ENCODE assay signal across 9 cellular contexts in the genomic region with DNA sequence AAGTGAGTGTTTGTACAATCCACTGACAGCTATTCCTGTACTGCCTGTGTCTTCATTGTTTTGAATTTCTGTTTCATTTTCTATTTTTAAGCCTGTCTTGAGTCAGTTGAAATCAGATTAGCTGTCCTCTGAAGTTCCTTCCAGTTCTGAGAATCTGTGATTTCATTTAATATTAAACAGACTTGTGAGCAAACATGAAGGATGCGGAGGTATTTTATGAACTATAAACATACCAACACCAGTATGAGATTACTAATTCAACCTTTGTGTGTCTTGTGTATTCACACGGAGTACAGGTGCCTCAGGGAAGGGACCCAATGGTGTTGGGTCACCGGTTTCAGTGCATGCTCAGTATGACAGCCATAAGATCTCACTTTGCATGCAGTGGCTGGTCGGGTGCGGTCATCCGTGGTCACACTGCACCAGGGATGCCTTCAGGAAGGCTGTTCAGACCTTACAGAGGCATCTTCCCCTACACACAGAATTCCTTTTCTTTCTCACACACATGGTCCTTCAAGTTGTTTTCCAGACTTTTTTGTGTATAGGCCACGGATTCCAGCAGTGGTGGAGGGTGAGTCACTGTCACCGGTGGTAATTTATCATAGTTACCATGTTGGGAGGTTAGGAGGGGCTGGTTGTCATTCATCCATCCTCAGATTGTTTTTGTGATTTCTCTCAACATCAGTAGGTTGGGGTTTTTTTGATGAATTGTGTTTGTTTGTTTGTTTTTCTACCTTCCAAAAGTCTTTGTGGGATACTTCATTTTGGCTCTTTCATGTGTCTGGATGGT.
DNase-seq lines count a peak whose midpoint lies in the region; ATAC-seq and TF ChIP-seq lines count a peak whose summit lies in the region.
"Had no signal": no experiment of that assay in that cellular context is flagged by ENCODE, and none has a peak within 500 bp of the region (broad histone marks: within the 10 kb centered on the region; RNA-seq: fewer than 3 reads in every experiment).

No MANE protein-coding gene starts in this region.

- BruUV-seq in OCI-LY7 (replicated peaks; lab: Mats Ljungman, UMichigan), result no TSS peak

- peaks cover 0 to 2% of the 10 kb centered on the region in 2 donors for H3K9me3 Mint-ChIP-seq in activated T-cell treated with anti-CD3 and anti-CD28 coated beads, Interleukin-2, amount 50 U/mL, for 72 hours
- no peaks in the 10 kb centered on the region for H3K9me3 Mint-ChIP-seq in endothelial cell (ENCODE audit: unreplicated experiment)

- no peaks in the 10 kb centered on the region for H3K36me3 ChIP-seq in OCI-LY7 (ENCODE audit: insufficient read depth, low read length)

- H3K4me1 ChIP-seq in OCI-LY7 (ENCODE audit: insufficient read depth, low read length, poor library complexity, severe bottlenecking), result peaks cover 7% of the 10 kb centered on the region

- no peak overlapping the region for H3K4me2 ChIP-seq in OCI-LY7 (ENCODE audit: low read length)

- no peaks in the 10 kb centered on the region for H3K9me2 ChIP-seq in OCI-LY7 (ENCODE audit: insufficient read depth, low read length)

- no peak overlapping the region for H2AFZ ChIP-seq in OCI-LY7 (ENCODE audit: low read length)

- H3K4me3 Mint-ChIP-seq in activated T-cell treated with anti-CD3 and anti-CD28 coated beads, Interleukin-2, amount 50 U/mL, for 72 hours, result peak overlapping the region; percentile 53 to 84
- H3K4me3 Mint-ChIP-seq in endothelial cell (ENCODE audit: unreplicated experiment), result no peak overlapping the region

- no peaks in the 10 kb centered on the region for H4K20me1 ChIP-seq in OCI-LY7 (ENCODE audit: insufficient read depth, low read length)

- CTCF ChIA-PET in OCI-LY7 (lab: Charles Lee; ENCODE audit: unreplicated experiment), result no interaction called here

- TF ChIP-seq CTCF in GM10266 (IDR thresholded peaks at IDR 0.05; ENCODE audit: control insufficient read depth, insufficient read depth, low read depth, missing control alignments) (no peak), OCI-LY7 (conservative IDR thresholded peaks at IDR 0.05; ENCODE audit: low read length) (no peak), endothelial cell (IDR thresholded peaks at IDR 0.05; ENCODE audit: unreplicated experiment) (no peak)

- intact Hi-C loops in OCI-LY7 (cut with micrococcal nuclease; ENCODE audit: unreplicated experiment), result loop anchor here (5.0 kb wide), 1 partner anchor 224 kb away; no protein-coding TSS in a partner anchor

- no peaks in the 10 kb centered on the region for H3K9me3 ChIP-seq in OCI-LY7 (ENCODE audit: low read length)

- POLR2A ChIA-PET in OCI-LY7 (lab: Charles Lee), result no interaction called here

- no peaks in the 10 kb centered on the region for H3K36me3 Mint-ChIP-seq in activated T-cell treated with anti-CD3 and anti-CD28 coated beads, Interleukin-2, amount 50 U/mL, for 72 hours (ENCODE audit: insufficient read depth in 2 of 2)
- H3K36me3 Mint-ChIP-seq in endothelial cell (ENCODE audit: low read depth, unreplicated experiment), result no peaks in the 10 kb centered on the region

- ATAC-seq in HG03039 (IDR thresholded peaks at IDR 0.05; ENCODE audit: unreplicated experiment), result peak; percentile 62
- peak; percentile 79 to 86 for ATAC-seq in activated T-cell treated with anti-CD3 and anti-CD28 coated beads, Interleukin-2, amount 50 U/mL, for 72 hours (replicated peaks in 1 of 2)

- H3K4me1 Mint-ChIP-seq in activated T-cell treated with anti-CD3 and anti-CD28 coated beads, Interleukin-2, amount 50 U/mL, for 72 hours (ENCODE audit: low read depth), result peaks cover 66% of the 10 kb centered on the region
- H3K4me1 Mint-ChIP-seq in endothelial cell (ENCODE audit: unreplicated experiment), result no peaks in the 10 kb centered on the region

- H3K4me3 ChIP-seq in OCI-LY7 (ENCODE audit: low read depth, low read length, poor library complexity, severe bottlenecking), result no peak overlapping the region

- H3K27me3 Mint-ChIP-seq in activated T-cell treated with anti-CD3 and anti-CD28 coated beads, Interleukin-2, amount 50 U/mL, for 72 hours (ENCODE audit: low read depth), result no peaks in the 10 kb centered on the region
- peaks cover 2% of the 10 kb centered on the region for H3K27me3 Mint-ChIP-seq in endothelial cell (ENCODE audit: unreplicated experiment)

- no peaks in the 10 kb centered on the region for H3K79me2 ChIP-seq in OCI-LY7 (ENCODE audit: insufficient read depth, low read depth, low read length)

- peak; percentile 66 for DNase-seq in GM10266 (ENCODE audit: extremely low spot score)
- DNase-seq in GM19240 (ENCODE audit: insufficient read length, low spot score), result peak; percentile 79
- DNase-seq in activated T-cell treated with anti-CD3 and anti-CD28 coated beads, Interleukin-2, amount 50 U/mL, for 72 hours, result peak; percentile 54 to 56
- DNase-seq in OCI-LY7 (ENCODE audit: low spot score), result no peak
- DNase-seq in T-helper 9 cell, result no peak
- DNase-seq in endothelial cell (ENCODE audit: low spot score), result no peak
- DNase-seq in NCI-H510A (lab: John Stamatoyannopoulos, UW), result no peak
- DNase-seq: NCI-H1105 treated with DMSO at 0.1 percent for 48 hours had no signal

- peak overlapping the region; percentile 86 for H3K27ac Mint-ChIP-seq in activated T-cell treated with anti-CD3 and anti-CD28 coated beads, Interleukin-2, amount 50 U/mL, for 72 hours
- no peak overlapping the region for H3K27ac Mint-ChIP-seq in endothelial cell (ENCODE audit: unreplicated experiment)

- no peak overlapping the region for H3K27ac ChIP-seq in OCI-LY7 (ENCODE audit: low read depth, low read length, poor library complexity, severe bottlenecking)

Comparison
In these comparisons a context has a peak if more than half of its experiments do, and no peak if none do; other contexts are left out.
1. DNase-seq: peak in GM10266 (single experiment), GM19240 (single experiment) and activated T-cell treated with anti-CD3 and anti-CD28 coated beads, Interleukin-2, amount 50 U/mL, for 72 hours (2 of 2); none in OCI-LY7 (single experiment), T-helper 9 cell (single experiment), endothelial cell (single experiment) and NCI-H510A (single experiment).